ENCODE assay signal across 8 cellular contexts in genomic region chr3:138114988-138115971, GRCh38. TPM values are rescaled to one million over a fixed set of nuclear protein-coding genes. Genes with fewer than 3 reads are reported as not detected.
DNase-seq lines count a peak whose midpoint lies in the region; ATAC-seq and TF ChIP-seq lines count a peak whose summit lies in the region.

DZIP1L (minus strand) TSS chr3:138115608; CDS start chr3:138103971, 11,637 bp downstream.

- H3K36me3 ChIP-seq in upper lobe of right lung: no peaks in the 10 kb centered on the region

- POLR2A ChIA-PET in naive thymus-derived CD8-positive, alpha-beta T cell (lab: Charles Lee): no interaction called here

- H3K27ac Mint-ChIP-seq in activated T-cell treated with anti-CD3 and anti-CD28 coated beads, Interleukin-2, amount 50 U/mL, for 72 hours: no peak within 1 kb of the TSS
- peak within 1 kb of the TSS in 2 of 10 donors; percentile 20 to 68 for H3K27ac Mint-ChIP-seq in naive thymus-derived CD8-positive, alpha-beta T cell

- DNase-seq in AML-193 (lab: John Stamatoyannopoulos, UW) (peak; percentile 32 to 54), NCI-H526 (lab: John Stamatoyannopoulos, UW) (peak; percentile 72 to 89), fibroblast of villous mesenchyme (ENCODE audit: low read depth) (peak; percentile 84), upper lobe of right lung (peak; percentile 86)
- DNase-seq in activated T-cell treated with anti-CD3 and anti-CD28 coated beads, Interleukin-2, amount 50 U/mL, for 72 hours: peak; percentile 55 to 62
- DNase-seq in naive thymus-derived CD8-positive, alpha-beta T cell: peak in 2 of 10 donors; percentile 3 to 15

- peak within 1 kb of the TSS; percentile 90 for H3K4me3 ChIP-seq in fibroblast of villous mesenchyme (ENCODE audit: low read depth, low read length)
- peak within 1 kb of the TSS; percentile 81 for H3K4me3 ChIP-seq in upper lobe of right lung

- peak within 1 kb of the TSS; percentile 87 for H3K27ac ChIP-seq in upper lobe of right lung

- intact Hi-C loops in upper lobe of right lung (cut with DNase I): loop anchor here (5.0 kb wide), 1 partner anchor 43 kb away; no protein-coding TSS in a partner anchor

- peak within 1 kb of the TSS; percentile 81 to 88 for H3K4me3 Mint-ChIP-seq in activated T-cell treated with anti-CD3 and anti-CD28 coated beads, Interleukin-2, amount 50 U/mL, for 72 hours
- peak within 1 kb of the TSS; percentile 74 to 86 (median 80) for H3K4me3 Mint-ChIP-seq in naive thymus-derived CD8-positive, alpha-beta T cell

- H3K4me1 Mint-ChIP-seq in activated T-cell treated with anti-CD3 and anti-CD28 coated beads, Interleukin-2, amount 50 U/mL, for 72 hours (ENCODE audit: low read depth): peaks cover 13% of the 10 kb centered on the region
- H3K4me1 Mint-ChIP-seq in naive thymus-derived CD8-positive, alpha-beta T cell: peaks cover 5 to 21% (median 14%) of the 10 kb centered on the region in 4 donors

- peaks cover 13% of the 10 kb centered on the region for H3K4me1 ChIP-seq in upper lobe of right lung

- no peaks in the 10 kb centered on the region for H3K27me3 ChIP-seq in upper lobe of right lung

- H3K27me3 Mint-ChIP-seq in activated T-cell treated with anti-CD3 and anti-CD28 coated beads, Interleukin-2, amount 50 U/mL, for 72 hours (ENCODE audit: low read depth): peaks cover 56% of the 10 kb centered on the region
- H3K27me3 Mint-ChIP-seq in naive thymus-derived CD8-positive, alpha-beta T cell: peaks cover 22 to 77% (median 41%) of the 10 kb centered on the region in 5 donors

- no peaks in the 10 kb centered on the region for H3K9me3 Mint-ChIP-seq in activated T-cell treated with anti-CD3 and anti-CD28 coated beads, Interleukin-2, amount 50 U/mL, for 72 hours
- H3K9me3 Mint-ChIP-seq in naive thymus-derived CD8-positive, alpha-beta T cell: peaks cover 0 to 2% (median 0%) of the 10 kb centered on the region in 9 donors

- H3K9me3 ChIP-seq in upper lobe of right lung: no peaks in the 10 kb centered on the region

- TF ChIP-seq CTCF in fibroblast of villous mesenchyme (IDR thresholded peaks at IDR 0.05; ENCODE audit: insufficient read depth, low read depth, low read length) (peak; percentile 29), upper lobe of right lung (IDR thresholded peaks at IDR 0.05) (peak; percentile 68)

- peak; percentile 58 for ATAC-seq in GM18868 (IDR thresholded peaks at IDR 0.05; ENCODE audit: unreplicated experiment)
- ATAC-seq in HG03139 (IDR thresholded peaks at IDR 0.05; ENCODE audit: unreplicated experiment): peak; percentile 85
- peak; percentile 95 for ATAC-seq in activated T-cell treated with anti-CD3 and anti-CD28 coated beads, Interleukin-2, amount 50 U/mL, for 72 hours (replicated peaks in 1 of 2)
- peak; percentile 85 to 96 for ATAC-seq in naive thymus-derived CD8-positive, alpha-beta T cell
- ATAC-seq in upper lobe of right lung: peak; percentile 94

- H3K36me3 Mint-ChIP-seq in activated T-cell treated with anti-CD3 and anti-CD28 coated beads, Interleukin-2, amount 50 U/mL, for 72 hours (ENCODE audit: insufficient read depth in 2 of 2): peaks cover 0 to 1% of the 10 kb centered on the region in 2 donors
- H3K36me3 Mint-ChIP-seq in naive thymus-derived CD8-positive, alpha-beta T cell: no peaks in the 10 kb centered on the region

RNA-seq across cellular contexts. Expression of gene DZIP1L, which starts in this region (rescaled TPM):
- under 1 TPM; 0.23 to 0.46 TPM for total RNA-seq in activated T-cell treated with anti-CD3 and anti-CD28 coated beads, Interleukin-2, amount 50 U/mL, for 72 hours
- total RNA-seq in fibroblast of villous mesenchyme (51.5 and 52.7 TPM in 2 replicates), upper lobe of right lung (8.1 TPM)
- not detected for total RNA-seq in naive thymus-derived CD8-positive, alpha-beta T cell
- not detected for polyA plus RNA-seq in naive thymus-derived CD8-positive, alpha-beta T cell

Comparison
In these comparisons a context has a peak if more than half of its experiments do, and no peak if none do; other contexts are left out.
1. Peak in DNase-seq and ATAC-seq in activated T-cell treated with anti-CD3 and anti-CD28 coated beads, Interleukin-2, amount 50 U/mL, for 72 hours; RNA of the gene not detected or under 1 TPM.
2. Peak in ATAC-seq in naive thymus-derived CD8-positive, alpha-beta T cell; RNA of the gene not detected or under 1 TPM.